In genomic region chr11:110296226-110297081, GRCh38 we compare ENCODE assay signal across 8 cellular contexts. TPM values are rescaled to one million over a fixed set of nuclear protein-coding genes. Genes with fewer than 3 reads are reported as not detected.
A peak's percentile ranks its signal among the peaks of the same experiment; 100 is the strongest.
DNase-seq lines count a peak whose midpoint lies in the region; ATAC-seq and TF ChIP-seq lines count a peak whose summit lies in the region.

TSS of gene RDX (minus strand) at chr11:110296614. CDS start at chr11:110279692, 16,922 bp downstream.

- no peaks in the 10 kb centered on the region for H3K36me3 ChIP-seq in colonic mucosa

- TF ChIP-seq CTCF in AG04449 (IDR thresholded peaks at IDR 0.05; ENCODE audit: insufficient read depth, low read length, missing control alignments), result no peak
- TF ChIP-seq CTCF in colonic mucosa (IDR thresholded peaks at IDR 0.05), result no peak

- H3K9ac ChIP-seq in colonic mucosa (ENCODE audit: low read depth in 2 of 2, low read length in 2 of 2), result peak within 1 kb of the TSS; percentile 76 to 90

- H3K4me3 ChIP-seq in AG04449 (ENCODE audit: low read depth, low read length), result peak within 1 kb of the TSS; percentile 81
- peak within 1 kb of the TSS; percentile 73 for H3K4me3 ChIP-seq in colonic mucosa

- DNase-seq in AG04449 (ENCODE audit: low read depth, low spot score), result no peak
- peak; percentile 67 for DNase-seq in NCI-H2196 treated with DMSO at 0.1 percent for 48 hours (lab: John Stamatoyannopoulos, UW; ENCODE audit: unreplicated experiment)
- DNase-seq in activated CD4-positive, alpha-beta T cell treated with anti-CD3 and anti-CD28 coated beads for 24 hours (ENCODE audit: low read depth in 2 of 2), result peak; percentile 23 to 53
- DNase-seq in colonic mucosa, result peak; percentile 54
- DNase-seq in kidney tubule cell (ENCODE audit: low spot score), result peak; percentile 91
- peak; percentile 2 to 24 for DNase-seq in stimulated activated CD4-positive, alpha-beta T cell treated with anti-CD3 and anti-CD28 coated beads, Interleukin-1b, Interleukin-23, amount 100 ng/mL, for 1 hour (ENCODE audit: low read depth in 2 of 2)

- CTCF ChIA-PET in AG04449 (lab: Yijun Ruan, JAX), result interaction anchor here (2.6 kb wide), 1 partner anchor 9 kb away, joined by 10 read pairs; no protein-coding TSS in a partner anchor

- peak within 1 kb of the TSS; percentile 87 for H3K27ac ChIP-seq in colonic mucosa

- POLR2A ChIA-PET in AG04449 (lab: Yijun Ruan, JAX), result interaction anchor here (0.6 to 1.4 kb wide), 2 partner anchors 23 to 1896 kb away, joined by 3 to 6 read pairs; no protein-coding TSS in a partner anchor

- H3K9me3 ChIP-seq in colonic mucosa, result no peaks in the 10 kb centered on the region

- H3K4me1 ChIP-seq in colonic mucosa, result no peaks in the 10 kb centered on the region

- ATAC-seq in GM18520 (IDR thresholded peaks at IDR 0.05; ENCODE audit: unreplicated experiment) (peak; percentile 71), HG03039 (IDR thresholded peaks at IDR 0.05; ENCODE audit: unreplicated experiment) (peak; percentile 84)

- peaks cover 14% of the 10 kb centered on the region for H3K27me3 ChIP-seq in colonic mucosa

- intact Hi-C loops in colonic mucosa (cut with DNase I), result loop anchor here (10.0 kb wide), 1 partner anchor 128 kb away; the partner anchor contains the start of gene FDX1

RNA-seq across cellular contexts. Expression of gene RDX, which starts in this region (rescaled TPM):
- 10 to 100 TPM; 17.9 to 20.5 TPM for total RNA-seq in colonic mucosa
